15 cellular contexts compared by ENCODE assay signal in the genomic region with DNA sequence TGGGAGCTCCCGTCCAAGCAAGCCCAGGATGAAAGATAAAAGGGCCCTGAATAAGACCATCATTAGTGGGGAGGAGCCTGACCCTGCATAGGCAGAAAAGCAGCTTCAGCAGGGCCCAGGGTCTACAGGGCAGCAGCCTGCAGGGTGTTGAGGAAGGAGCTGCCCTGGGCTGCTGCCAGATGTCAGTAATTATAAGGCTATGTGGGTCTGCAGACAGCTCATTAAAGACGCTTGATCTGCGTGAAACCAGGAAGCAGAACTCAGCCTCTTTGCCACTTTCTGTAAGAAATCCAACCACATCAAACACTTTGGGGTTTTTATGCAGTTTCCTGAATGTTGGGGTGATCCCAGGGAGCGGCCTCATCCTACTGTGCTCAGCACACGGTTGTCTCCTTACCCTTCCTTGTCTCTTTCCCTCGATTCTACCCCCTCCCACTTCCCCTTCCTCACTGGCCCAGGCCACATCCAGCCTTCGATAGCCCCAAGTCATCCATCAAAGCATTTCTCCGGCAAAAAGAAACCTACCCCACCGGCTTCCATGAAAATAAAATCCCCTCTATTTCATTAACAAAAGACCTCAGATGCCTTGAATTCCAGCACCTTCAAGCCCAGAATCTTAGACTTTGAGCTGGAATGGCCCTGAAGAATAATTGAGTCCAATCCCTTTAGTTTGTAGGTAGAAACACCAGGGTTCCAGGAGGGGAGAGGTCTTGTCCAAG. TPM values are rescaled to one million over a fixed set of nuclear protein-coding genes. Genes with fewer than 3 reads are reported as not detected.
DNase-seq lines count a peak whose midpoint lies in the region; ATAC-seq, FAIRE-seq and TF ChIP-seq lines count a peak whose summit lies in the region.
"Had no signal": no experiment of that assay in that cellular context is flagged by ENCODE, and none has a peak within 500 bp of the region (broad histone marks: within the 10 kb centered on the region; RNA-seq: fewer than 3 reads in every experiment).

No MANE protein-coding gene starts in this region.

- no peak for TF ChIP-seq POLR2A in NB4 (IDR thresholded peaks at IDR 0.05; ENCODE audit: extremely low read depth, insufficient read length)

- no peak overlapping the region for H3K27ac Mint-ChIP-seq in activated CD4-positive, alpha-beta T cell treated with anti-CD3 and anti-CD28 coated beads for 36 hours
- H3K27ac Mint-ChIP-seq in activated CD4-positive, alpha-beta memory T cell treated with anti-CD3 and anti-CD28 coated beads, Interleukin-2, amount 10 ng/mL, durations not matched to agents 7 days and 5 days = no peak overlapping the region
- H3K27ac Mint-ChIP-seq: activated B cell treated with CpG ODN at 0.5 μM for 24 hours had no signal

- H3K4me1 ChIP-seq in osteoblast (ENCODE audit: insufficient read depth, low read length) = no peaks in the 10 kb centered on the region
- H3K4me1 ChIP-seq: vagina had no signal

- H3K36me3 ChIP-seq in osteoblast (ENCODE audit: insufficient read depth, low read length) = no peaks in the 10 kb centered on the region
- H3K36me3 ChIP-seq: vagina had no signal

- H2AFZ ChIP-seq in osteoblast (ENCODE audit: low read length) = no peak overlapping the region

- H3K9me3 ChIP-seq in osteoblast (ENCODE audit: low read depth, low read length) = no peaks in the 10 kb centered on the region
- H3K9me3 ChIP-seq: vagina had no signal

- H3K9me3 Mint-ChIP-seq in activated CD4-positive, alpha-beta T cell treated with anti-CD3 and anti-CD28 coated beads for 36 hours (ENCODE audit: low read depth) = no peaks in the 10 kb centered on the region
- no peaks in the 10 kb centered on the region for H3K9me3 Mint-ChIP-seq in activated CD4-positive, alpha-beta memory T cell treated with anti-CD3 and anti-CD28 coated beads, Interleukin-2, amount 10 ng/mL, durations not matched to agents 7 days and 5 days
- H3K9me3 Mint-ChIP-seq: activated B cell treated with CpG ODN at 0.5 μM for 24 hours had no signal

- peaks cover 27% of the 10 kb centered on the region for H3K27me3 Mint-ChIP-seq in activated CD4-positive, alpha-beta T cell treated with anti-CD3 and anti-CD28 coated beads for 36 hours
- peaks cover 6% of the 10 kb centered on the region for H3K27me3 Mint-ChIP-seq in activated CD4-positive, alpha-beta memory T cell treated with anti-CD3 and anti-CD28 coated beads, Interleukin-2, amount 10 ng/mL, durations not matched to agents 7 days and 5 days

- CTCF ChIA-PET in activated CD4-positive, alpha-beta T cell treated with anti-CD3 and anti-CD28 coated beads for 36 hours (lab: Charles Lee) = interaction anchor here (0.6 to 1.5 kb wide), 7 partner anchors 12 to 142 kb away, joined by 3 to 4 read pairs (median 3); no protein-coding TSS in a partner anchor
- CTCF ChIA-PET in activated CD4-positive, alpha-beta memory T cell treated with anti-CD3 and anti-CD28 coated beads, Interleukin-2, amount 10 ng/mL, durations not matched to agents 7 days and 5 days (lab: Charles Lee) = interaction anchor here (0.8 to 3.5 kb wide), 3 partner anchors 7 to 145 kb away, joined by 3 to 19 read pairs (median 7); no protein-coding TSS in a partner anchor

- TF ChIP-seq CTCF in NB4 (IDR thresholded peaks at IDR 0.05; ENCODE audit: low read depth, low read length) (no peak), osteoblast (IDR thresholded peaks at IDR 0.05; ENCODE audit: extremely low read depth, low read depth, low read length) (no peak)

- peak; percentile 94 for ATAC-seq in activated CD4-positive, alpha-beta T cell treated with anti-CD3 and anti-CD28 coated beads for 36 hours
- ATAC-seq: right cardiac atrium had no signal

- no peak overlapping the region for H3K27ac ChIP-seq in osteoblast (ENCODE audit: low read depth, low read length)
- H3K27ac ChIP-seq: vagina had no signal

- intact Hi-C loops in activated CD4-positive, alpha-beta T cell treated with anti-CD3 and anti-CD28 coated beads for 36 hours (cut with DNase I, micrococcal nuclease) = no loop called here

- H3K36me3 Mint-ChIP-seq in activated CD4-positive, alpha-beta T cell treated with anti-CD3 and anti-CD28 coated beads for 36 hours (ENCODE audit: low read depth) = no peaks in the 10 kb centered on the region
- H3K36me3 Mint-ChIP-seq in activated CD4-positive, alpha-beta memory T cell treated with anti-CD3 and anti-CD28 coated beads, Interleukin-2, amount 10 ng/mL, durations not matched to agents 7 days and 5 days (ENCODE audit: low read depth) = no peaks in the 10 kb centered on the region

- peak; percentile 41 for DNase-seq in activated CD4-positive, alpha-beta T cell treated with anti-CD3 and anti-CD28 coated beads for 36 hours
- DNase-seq in activated CD4-positive, alpha-beta T cell treated with anti-CD3 and anti-CD28 coated beads for 4 hours = no peak
- DNase-seq in NB4 (ENCODE audit: low read depth) (peak; percentile 35), osteoblast (ENCODE audit: insufficient read length, low spot score, missing footprints) (peak; percentile 63), NCI-H82 (lab: John Stamatoyannopoulos, UW) (no peak), NCI-H345 (lab: John Stamatoyannopoulos, UW) (no peak), GM19239 (ENCODE audit: insufficient read length, low spot score) (no peak)
- peak; percentile 20 for DNase-seq in activated CD4-positive, alpha-beta memory T cell treated with anti-CD3 and anti-CD28 coated beads, Interleukin-2, amount 10 ng/mL, durations not matched to agents 7 days and 5 days
- DNase-seq: activated B cell treated with CpG ODN at 0.5 μM for 24 hours, HCEC 1CT, hippocampal formation, NCI-H1092 treated with DMSO at 0.1 percent for 48 hours, right cardiac atrium had no signal

- H3K27me3 ChIP-seq in osteoblast (ENCODE audit: insufficient read depth, low read length) = peaks cover 3% of the 10 kb centered on the region
- H3K27me3 ChIP-seq: vagina had no signal

- POLR2A ChIA-PET in activated CD4-positive, alpha-beta T cell treated with anti-CD3 and anti-CD28 coated beads for 36 hours (lab: Charles Lee) = no interaction called here
- POLR2A ChIA-PET in activated CD4-positive, alpha-beta memory T cell treated with anti-CD3 and anti-CD28 coated beads, Interleukin-2, amount 10 ng/mL, durations not matched to agents 7 days and 5 days (lab: Charles Lee) = interaction anchor here (0.7 to 1.3 kb wide), 2 partner anchors 8 to 30 kb away, joined by 3 read pairs; no protein-coding TSS in a partner anchor

- H3K4me2 ChIP-seq in osteoblast (ENCODE audit: insufficient read depth, low read length) = no peak overlapping the region

- H4K20me1 ChIP-seq in osteoblast (ENCODE audit: insufficient read depth, low read length) = no peaks in the 10 kb centered on the region

- no peaks in the 10 kb centered on the region for H3K79me2 ChIP-seq in osteoblast (ENCODE audit: insufficient read depth, low read length)

- no peak overlapping the region for H3K4me3 Mint-ChIP-seq in activated CD4-positive, alpha-beta T cell treated with anti-CD3 and anti-CD28 coated beads for 36 hours
- H3K4me3 Mint-ChIP-seq in activated CD4-positive, alpha-beta memory T cell treated with anti-CD3 and anti-CD28 coated beads, Interleukin-2, amount 10 ng/mL, durations not matched to agents 7 days and 5 days = no peak overlapping the region
- H3K4me3 Mint-ChIP-seq: activated B cell treated with CpG ODN at 0.5 μM for 24 hours had no signal

- no peak for FAIRE-seq in GM19239 (lab: Jason Lieb, UNC)
- FAIRE-seq: astrocyte had no signal

- no peak overlapping the region for H3K4me3 ChIP-seq in NB4 (ENCODE audit: low read depth, low read length)
- H3K4me3 ChIP-seq in osteoblast (ENCODE audit: insufficient read depth, low read length) = no peak overlapping the region
- H3K4me3 ChIP-seq: vagina had no signal

- peaks cover 19% of the 10 kb centered on the region for H3K4me1 Mint-ChIP-seq in activated CD4-positive, alpha-beta T cell treated with anti-CD3 and anti-CD28 coated beads for 36 hours
- peaks cover 16% of the 10 kb centered on the region for H3K4me1 Mint-ChIP-seq in activated CD4-positive, alpha-beta memory T cell treated with anti-CD3 and anti-CD28 coated beads, Interleukin-2, amount 10 ng/mL, durations not matched to agents 7 days and 5 days
- H3K4me1 Mint-ChIP-seq: activated B cell treated with CpG ODN at 0.5 μM for 24 hours had no signal

RNA-seq across cellular contexts. Expression of gene TGM6, which starts 1.0 kb away (rescaled TPM):
- not detected for total RNA-seq in activated CD4-positive, alpha-beta T cell treated with anti-CD3 and anti-CD28 coated beads for 36 hours
- total RNA-seq in activated CD4-positive, alpha-beta memory T cell treated with anti-CD3 and anti-CD28 coated beads, Interleukin-2, amount 10 ng/mL, durations not matched to agents 7 days and 5 days = not detected
- not detected in 2 replicates for total RNA-seq in osteoblast
- total RNA-seq: activated B cell treated with CpG ODN at 0.5 μM for 24 hours, astrocyte, right cardiac atrium, vagina had no signal

Comparison
In these comparisons a context has a peak if more than half of its experiments do, and no peak if none do; other contexts are left out.
1. DNase-seq: peak in activated CD4-positive, alpha-beta T cell treated with anti-CD3 and anti-CD28 coated beads for 36 hours (single experiment), NB4 (single experiment), activated CD4-positive, alpha-beta memory T cell treated with anti-CD3 and anti-CD28 coated beads, Interleukin-2, amount 10 ng/mL, durations not matched to agents 7 days and 5 days (single experiment) and osteoblast (single experiment); none in activated CD4-positive, alpha-beta T cell treated with anti-CD3 and anti-CD28 coated beads for 4 hours (0 of 2), NCI-H82 (single experiment), NCI-H345 (single experiment) and GM19239 (single experiment).